In the genomic region with DNA sequence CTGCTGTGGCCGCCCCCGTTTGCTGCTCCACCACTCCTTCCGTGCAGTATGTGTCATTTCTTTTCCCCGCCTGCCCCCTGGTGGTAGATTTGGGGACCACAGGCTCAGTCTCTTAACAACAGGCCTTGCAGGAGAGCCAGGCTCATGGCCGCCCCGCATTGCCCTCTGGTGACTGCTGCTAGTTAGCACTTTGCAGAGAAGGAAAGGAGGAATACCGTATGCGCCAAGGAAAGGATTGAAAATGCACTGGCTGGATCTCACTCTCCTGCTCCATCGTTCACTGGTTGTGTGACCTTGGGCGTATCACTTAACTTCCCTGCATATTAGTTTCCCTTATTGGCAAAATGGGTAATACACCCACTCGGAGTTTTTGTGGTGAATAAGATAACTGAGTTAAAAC, we compare ENCODE assay signal across 8 cellular contexts. TPM values are rescaled to one million over a fixed set of nuclear protein-coding genes. Genes with fewer than 3 reads are reported as not detected.
DNase-seq lines count a peak whose midpoint lies in the region; ATAC-seq and TF ChIP-seq lines count a peak whose summit lies in the region.

No MANE protein-coding gene starts in this region.

- DNase-seq in Caco-2 (peak; percentile 95 to 97), HL-60 (ENCODE audit: low read depth in 1 of 2, low spot score in 1 of 2) (peak; percentile 68 to 94), NCI-H82 (lab: John Stamatoyannopoulos, UW) (peak; percentile 98), dermis blood vessel endothelial cell (peak; percentile 96), lower lobe of right lung (peak; percentile 97)
- DNase-seq in activated CD4-positive, alpha-beta T cell treated with anti-CD3 and anti-CD28 coated beads, Interleukin-2, amount 50 U/mL, for 24 hours (ENCODE audit: low read depth in 1 of 2, low spot score in 1 of 2), result peak; percentile 97 to 99
- DNase-seq in stimulated activated CD8-positive, alpha-beta memory T cell treated with anti-CD3 and anti-CD28 coated beads, Interleukin-12 subunit alpha, Interleukin-12 subunit beta, amount 100 ng/mL, for 4 hours (ENCODE audit: low read depth), result peak; percentile 85

- no peak overlapping the region for H3K27ac Mint-ChIP-seq in Caco-2 (ENCODE audit: unreplicated experiment)

- peak; percentile 100 for ATAC-seq in GM21367 (IDR thresholded peaks at IDR 0.05; ENCODE audit: unreplicated experiment)
- ATAC-seq in lower lobe of right lung, result peak; percentile 99

- H3K4me3 ChIP-seq in Caco-2 (ENCODE audit: low read depth, low read length) (no peak overlapping the region), HL-60 (replicated peaks; ENCODE audit: insufficient read depth, low read length) (no peak overlapping the region), lower lobe of right lung (no peak overlapping the region)

- no TSS peak for BruUV-seq in Caco-2 (replicated peaks; lab: Mats Ljungman, UMichigan)

- H3K9me3 ChIP-seq in Caco-2, result no peaks in the 10 kb centered on the region; the same call in 1 of the 2 replicates
- H3K9me3 ChIP-seq in lower lobe of right lung, result no peaks in the 10 kb centered on the region

- CTCF ChIA-PET in Caco-2 (lab: Charles Lee), result interaction anchor here (0.7 to 1.6 kb wide), 9 partner anchors 10 to 294 kb away, joined by 3 to 13 read pairs (median 3); a partner anchor contains a TSS

- H3K27ac ChIP-seq in HL-60 (replicated peaks), result no peak overlapping the region
- H3K27ac ChIP-seq in lower lobe of right lung, result no peak overlapping the region

- POLR2A ChIA-PET in Caco-2 (lab: Charles Lee), result no interaction called here

- H3K36me3 ChIP-seq in Caco-2 (ENCODE audit: control insufficient read depth, insufficient read depth, low read length) (no peaks in the 10 kb centered on the region), lower lobe of right lung (no peaks in the 10 kb centered on the region)

- no peaks in the 10 kb centered on the region for H3K36me3 Mint-ChIP-seq in Caco-2 (ENCODE audit: insufficient read depth, unreplicated experiment)

- H3K27me3 Mint-ChIP-seq in Caco-2 (ENCODE audit: insufficient read depth, unreplicated experiment), result peaks cover 11% of the 10 kb centered on the region

- H3K4me1 ChIP-seq in Caco-2, result no peaks in the 10 kb centered on the region
- no peaks in the 10 kb centered on the region for H3K4me1 ChIP-seq in lower lobe of right lung

- H3K4me1 Mint-ChIP-seq in Caco-2 (ENCODE audit: low read depth, unreplicated experiment), result no peaks in the 10 kb centered on the region

- intact Hi-C loops in Caco-2 (cut with micrococcal nuclease; ENCODE audit: unreplicated experiment), result loop anchor here (1.0 kb wide), 5 partner anchors 36 to 294 kb away; no protein-coding TSS in a partner anchor
- intact Hi-C loops in lower lobe of right lung (cut with DNase I), result loop anchor here (10.0 kb wide), 1 partner anchor 188 kb away; no protein-coding TSS in a partner anchor

- TF ChIP-seq CTCF in Caco-2 (IDR thresholded peaks at IDR 0.05; ENCODE audit: insufficient read depth in 1 of 2, low read depth in 1 of 2, low read length in 1 of 2, severe bottlenecking in 1 of 2, unreplicated experiment in 1 of 2) (peak; percentile 98), HL-60 (IDR thresholded peaks at IDR 0.05; ENCODE audit: insufficient read depth, low read length) (peak; percentile 89), lower lobe of right lung (IDR thresholded peaks at IDR 0.05) (peak; percentile 98)

- no peaks in the 10 kb centered on the region for H3K9me3 Mint-ChIP-seq in Caco-2 (ENCODE audit: unreplicated experiment)

- H3K27me3 ChIP-seq in Caco-2 (replicated peaks; ENCODE audit: control insufficient read depth, insufficient read depth, low read length), result no peaks in the 10 kb centered on the region
- H3K27me3 ChIP-seq in HL-60 (ENCODE audit: insufficient read depth, poor library complexity, severe bottlenecking), result peaks cover 3% of the 10 kb centered on the region
- H3K27me3 ChIP-seq in lower lobe of right lung (ENCODE audit: low read depth), result peaks cover 12% of the 10 kb centered on the region

- no peak overlapping the region for H3K4me3 Mint-ChIP-seq in Caco-2 (ENCODE audit: unreplicated experiment)

RNA-seq across cellular contexts. Expression of a gene that starts 39.3 kb away (rescaled TPM):
- total RNA-seq in Caco-2 (2022) (22.8 and 24.6 TPM in 2 replicates), dermis blood vessel endothelial cell (0.34 and 0.56 TPM in 2 replicates), lower lobe of right lung (8.9 TPM)
